11 cellular contexts compared by ENCODE assay signal in the genomic region with DNA sequence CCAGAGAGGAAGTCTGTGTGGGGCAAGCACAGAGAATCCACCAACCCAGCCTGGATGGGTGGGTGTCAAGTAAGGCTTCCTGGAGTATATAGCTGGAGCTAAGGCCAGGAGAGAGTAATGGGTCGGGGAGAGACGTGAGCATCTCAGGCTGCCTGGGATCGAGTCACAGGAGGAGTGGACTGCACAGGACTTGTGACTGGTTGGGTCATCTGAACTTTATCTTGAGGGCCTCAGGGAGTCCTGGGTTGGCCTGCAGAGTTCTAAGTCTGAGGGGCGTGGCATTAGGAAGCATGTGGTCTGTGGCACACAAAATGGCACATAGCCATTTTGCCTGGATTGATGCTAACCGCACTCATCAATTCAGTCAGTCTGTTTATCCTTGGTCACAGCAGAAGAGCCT. TPM values are rescaled to one million over a fixed set of nuclear protein-coding genes. Genes with fewer than 3 reads are reported as not detected.
DNase-seq lines count a peak whose midpoint lies in the region; ATAC-seq and TF ChIP-seq lines count a peak whose summit lies in the region.
"Had no signal": no experiment of that assay in that cellular context is flagged by ENCODE, and none has a peak within 500 bp of the region (broad histone marks: within the 10 kb centered on the region; RNA-seq: fewer than 3 reads in every experiment).

No MANE protein-coding gene starts in this region.

- H3K4me2 ChIP-seq in SU-DHL-6 (ENCODE audit: low read depth, low read length, poor library complexity, severe bottlenecking): peak overlapping the region; percentile 69

- peak overlapping the region; percentile 1; the same call in 1 of the 2 replicates for H3K27ac ChIP-seq in SU-DHL-6 (ENCODE audit: low read depth, low read length)

- H3K9me3 ChIP-seq in SU-DHL-6 (ENCODE audit: insufficient read depth, low read length): no peaks in the 10 kb centered on the region

- H3K4me3 Mint-ChIP-seq in activated CD8-positive, alpha-beta T cell treated with anti-CD3 and anti-CD28 coated beads for 36 hours: peak overlapping the region; percentile 83
- H3K4me3 Mint-ChIP-seq in activated CD8-positive, alpha-beta T cell treated with anti-CD3 and anti-CD28 coated beads, Interleukin-2, amount 10 ng/mL, durations not matched to agents 7 days and 5 days: no peak overlapping the region
- peak overlapping the region; percentile 98 for H3K4me3 Mint-ChIP-seq in stimulated activated effector memory CD8-positive, alpha-beta T cell treated with anti-CD3 and anti-CD28 coated beads, Interleukin-12 subunit alpha, Interleukin-12 subunit beta, amount 100 ng/mL, for 72 hours

- CTCF ChIA-PET in activated CD8-positive, alpha-beta T cell treated with anti-CD3 and anti-CD28 coated beads for 36 hours (lab: Charles Lee): interaction anchor here (2.3 to 7.6 kb wide), 3 partner anchors 15 to 109 kb away, joined by 5 to 89 read pairs (median 43); partner anchors contain the start of gene SLC7A6
- CTCF ChIA-PET in activated CD8-positive, alpha-beta T cell treated with anti-CD3 and anti-CD28 coated beads, Interleukin-2, amount 10 ng/mL, durations not matched to agents 7 days and 5 days (lab: Charles Lee): interaction anchor here (1.1 to 4.0 kb wide), 3 partner anchors 16 to 64 kb away, joined by 3 to 48 read pairs (median 3); partner anchors contain the start of genes PRMT7, SLC7A6 and SLC7A6OS

- TF ChIP-seq CTCF in activated CD8-positive, alpha-beta T cell treated with anti-CD3 and anti-CD28 coated beads for 36 hours (IDR thresholded peaks at IDR 0.05): no peak
- TF ChIP-seq CTCF in SU-DHL-6 (IDR thresholded peaks at IDR 0.05; ENCODE audit: insufficient read depth, low read length, poor library complexity, severe bottlenecking): no peak

- peak overlapping the region; percentile 70; the same call in 1 of the 2 replicates for H3K9ac ChIP-seq in SU-DHL-6 (ENCODE audit: low read length)

- H3K79me2 ChIP-seq in SU-DHL-6 (ENCODE audit: insufficient read depth, low read length): peaks cover 18% of the 10 kb centered on the region; the same call in 1 of the 2 replicates

- no peak overlapping the region for H3K27ac Mint-ChIP-seq in activated CD8-positive, alpha-beta T cell treated with anti-CD3 and anti-CD28 coated beads for 36 hours
- H3K27ac Mint-ChIP-seq in activated CD8-positive, alpha-beta T cell treated with anti-CD3 and anti-CD28 coated beads, Interleukin-2, amount 10 ng/mL, durations not matched to agents 7 days and 5 days: no peak overlapping the region
- H3K27ac Mint-ChIP-seq in stimulated activated effector memory CD8-positive, alpha-beta T cell treated with anti-CD3 and anti-CD28 coated beads, Interleukin-12 subunit alpha, Interleukin-12 subunit beta, amount 100 ng/mL, for 72 hours: no peak overlapping the region

- intact Hi-C loops in activated CD8-positive, alpha-beta T cell treated with anti-CD3 and anti-CD28 coated beads for 36 hours (cut with micrococcal nuclease): no loop called here

- POLR2A ChIA-PET in activated CD8-positive, alpha-beta T cell treated with anti-CD3 and anti-CD28 coated beads for 36 hours (lab: Charles Lee): interaction anchor here (0.9 to 3.2 kb wide), 2 partner anchors 12 to 36 kb away, joined by 3 to 22 read pairs; no protein-coding TSS in a partner anchor
- POLR2A ChIA-PET in activated CD8-positive, alpha-beta T cell treated with anti-CD3 and anti-CD28 coated beads, Interleukin-2, amount 10 ng/mL, durations not matched to agents 7 days and 5 days (lab: Charles Lee): no interaction called here

- no peak overlapping the region for H2AFZ ChIP-seq in SU-DHL-6 (ENCODE audit: low read depth, low read length, severe bottlenecking)

- H3F3A ChIP-seq in SU-DHL-6 (ENCODE audit: insufficient read depth): peaks cover 11% of the 10 kb centered on the region

- no peaks in the 10 kb centered on the region for H4K20me1 ChIP-seq in SU-DHL-6 (ENCODE audit: low read depth, low read length)

- no peaks in the 10 kb centered on the region for H3K36me3 ChIP-seq in SU-DHL-6 (ENCODE audit: low read length)

- DNase-seq in activated CD8-positive, alpha-beta T cell treated with anti-CD3 and anti-CD28 coated beads for 36 hours: no peak
- no peak for DNase-seq in activated CD8-positive, alpha-beta T cell treated with anti-CD3 and anti-CD28 coated beads, Interleukin-2, amount 10 ng/mL, durations not matched to agents 7 days and 5 days
- DNase-seq in fibroblast of peridontal ligament (ENCODE audit: extremely low read depth): peak; percentile 71
- DNase-seq in stimulated activated effector memory CD8-positive, alpha-beta T cell treated with anti-CD3 and anti-CD28 coated beads, Interleukin-12 subunit alpha, Interleukin-12 subunit beta, amount 100 ng/mL, for 72 hours (ENCODE audit: low spot score in 2 of 2): no peak
- DNase-seq in NCI-H1092 treated with DMSO at 0.1 percent for 48 hours (lab: John Stamatoyannopoulos, UW): no peak
- DNase-seq in ecto neural progenitor cell (ENCODE audit: low spot score): no peak
- no peak for DNase-seq in NCI-H69 (lab: John Stamatoyannopoulos, UW)
- DNase-seq: activated CD8-positive, alpha-beta memory T cell treated with anti-CD3 and anti-CD28 coated beads, Interleukin-2, amount 50 U/mL, for 48 hours; NCI-H1436 had no signal

- H3K9me3 Mint-ChIP-seq in activated CD8-positive, alpha-beta T cell treated with anti-CD3 and anti-CD28 coated beads for 36 hours: no peaks in the 10 kb centered on the region
- H3K9me3 Mint-ChIP-seq in activated CD8-positive, alpha-beta T cell treated with anti-CD3 and anti-CD28 coated beads, Interleukin-2, amount 10 ng/mL, durations not matched to agents 7 days and 5 days (ENCODE audit: insufficient read depth): no peaks in the 10 kb centered on the region
- H3K9me3 Mint-ChIP-seq in stimulated activated effector memory CD8-positive, alpha-beta T cell treated with anti-CD3 and anti-CD28 coated beads, Interleukin-12 subunit alpha, Interleukin-12 subunit beta, amount 100 ng/mL, for 72 hours: no peaks in the 10 kb centered on the region

- no peaks in the 10 kb centered on the region for H3K9me2 ChIP-seq in SU-DHL-6 (replicated peaks; ENCODE audit: insufficient read depth, low read length)

- H3K27me3 Mint-ChIP-seq in activated CD8-positive, alpha-beta T cell treated with anti-CD3 and anti-CD28 coated beads for 36 hours: no peaks in the 10 kb centered on the region
- H3K27me3 Mint-ChIP-seq in activated CD8-positive, alpha-beta T cell treated with anti-CD3 and anti-CD28 coated beads, Interleukin-2, amount 10 ng/mL, durations not matched to agents 7 days and 5 days (ENCODE audit: low read depth): no peaks in the 10 kb centered on the region

- no peaks in the 10 kb centered on the region for H3K36me3 Mint-ChIP-seq in activated CD8-positive, alpha-beta T cell treated with anti-CD3 and anti-CD28 coated beads for 36 hours (ENCODE audit: low read depth)
- peaks cover 8% of the 10 kb centered on the region for H3K36me3 Mint-ChIP-seq in activated CD8-positive, alpha-beta T cell treated with anti-CD3 and anti-CD28 coated beads, Interleukin-2, amount 10 ng/mL, durations not matched to agents 7 days and 5 days (ENCODE audit: low read depth)
- H3K36me3 Mint-ChIP-seq in stimulated activated effector memory CD8-positive, alpha-beta T cell treated with anti-CD3 and anti-CD28 coated beads, Interleukin-12 subunit alpha, Interleukin-12 subunit beta, amount 100 ng/mL, for 72 hours: peaks cover 35% of the 10 kb centered on the region

- H3K4me1 Mint-ChIP-seq in activated CD8-positive, alpha-beta T cell treated with anti-CD3 and anti-CD28 coated beads for 36 hours (ENCODE audit: low read depth): peaks cover 18% of the 10 kb centered on the region
- H3K4me1 Mint-ChIP-seq in activated CD8-positive, alpha-beta T cell treated with anti-CD3 and anti-CD28 coated beads, Interleukin-2, amount 10 ng/mL, durations not matched to agents 7 days and 5 days (ENCODE audit: low read depth): peaks cover 27% of the 10 kb centered on the region
- H3K4me1 Mint-ChIP-seq in stimulated activated effector memory CD8-positive, alpha-beta T cell treated with anti-CD3 and anti-CD28 coated beads, Interleukin-12 subunit alpha, Interleukin-12 subunit beta, amount 100 ng/mL, for 72 hours: peaks cover 37% of the 10 kb centered on the region

- no peaks in the 10 kb centered on the region for H3K27me3 ChIP-seq in SU-DHL-6 (ENCODE audit: low read length)

- H3K4me3 ChIP-seq in SU-DHL-6 (ENCODE audit: insufficient read depth, low read length, poor library complexity, severe bottlenecking): no peak overlapping the region

- no peak for ATAC-seq in activated CD8-positive, alpha-beta T cell treated with anti-CD3 and anti-CD28 coated beads for 36 hours
- no peak for ATAC-seq in activated CD8-positive, alpha-beta T cell treated with anti-CD3 and anti-CD28 coated beads, Interleukin-2, amount 10 ng/mL, durations not matched to agents 7 days and 5 days
- ATAC-seq in stimulated activated effector memory CD8-positive, alpha-beta T cell treated with anti-CD3 and anti-CD28 coated beads, Interleukin-12 subunit alpha, Interleukin-12 subunit beta, amount 100 ng/mL, for 72 hours: no peak
- ATAC-seq: GM12878 had no signal

RNA-seq across cellular contexts. Expression of gene PLA2G15, which starts 1.5 kb away (rescaled TPM):
- 1 to 10 TPM; 6.7 to 6.8 TPM for total RNA-seq in activated CD8-positive, alpha-beta T cell treated with anti-CD3 and anti-CD28 coated beads for 36 hours
- total RNA-seq in activated CD8-positive, alpha-beta T cell treated with anti-CD3 and anti-CD28 coated beads, Interleukin-2, amount 10 ng/mL, durations not matched to agents 7 days and 5 days: 1 to 10 TPM; 8.6 to 9.4 TPM

RNA-seq across cellular contexts. Expression of gene ESRP2, which starts 10.7 kb away (rescaled TPM):
- under 1 TPM; 0.65 to 0.77 TPM for total RNA-seq in activated CD8-positive, alpha-beta T cell treated with anti-CD3 and anti-CD28 coated beads for 36 hours
- under 1 TPM in 1 of 2 experiments, not detected in 1; 0.18 TPM for total RNA-seq in activated CD8-positive, alpha-beta T cell treated with anti-CD3 and anti-CD28 coated beads, Interleukin-2, amount 10 ng/mL, durations not matched to agents 7 days and 5 days

RNA-seq across cellular contexts. Expression of gene SLC7A6, which starts 17.7 kb away (rescaled TPM):
- 10 to 100 TPM; 73.8 to 76.9 TPM for total RNA-seq in activated CD8-positive, alpha-beta T cell treated with anti-CD3 and anti-CD28 coated beads for 36 hours
- 10 to 100 TPM; 84.1 to 85.0 TPM for total RNA-seq in activated CD8-positive, alpha-beta T cell treated with anti-CD3 and anti-CD28 coated beads, Interleukin-2, amount 10 ng/mL, durations not matched to agents 7 days and 5 days
